13 cellular contexts compared by ENCODE assay signal in genomic region chr3:10495003-10495402, GRCh38. TPM values are rescaled to one million over a fixed set of nuclear protein-coding genes. Genes with fewer than 3 reads are reported as not detected.
A peak's percentile ranks its signal among the peaks of the same experiment; 100 is the strongest.
DNase-seq lines count a peak whose midpoint lies in the region; ATAC-seq and TF ChIP-seq lines count a peak whose summit lies in the region.
"Had no signal": no experiment of that assay in that cellular context is flagged by ENCODE, and none has a peak within 500 bp of the region (broad histone marks: within the 10 kb centered on the region; RNA-seq: fewer than 3 reads in every experiment).

No MANE protein-coding gene starts in this region.

- TF ChIP-seq CTCF in mammary epithelial cell (conservative IDR thresholded peaks at IDR 0.05 in 1 of 2, IDR thresholded peaks at IDR 0.05 in 1 of 2; ENCODE audit: extremely low read depth in 1 of 2, insufficient read depth in 1 of 2, low read depth in 1 of 2, low read length in 2 of 2) (no peak), liver (IDR thresholded peaks at IDR 0.05; ENCODE audit: low read depth, low read length, missing input control) (no peak), mesothelial cell of epicardium (IDR thresholded peaks at IDR 0.05; ENCODE audit: unreplicated experiment) (no peak)

- ATAC-seq in activated CD8-positive, alpha-beta memory T cell treated with anti-CD3 and anti-CD28 coated beads, Interleukin-2, amount 10 ng/mL, durations not matched to agents 7 days and 5 days = no peak
- ATAC-seq in GM18870 (IDR thresholded peaks at IDR 0.05; ENCODE audit: unreplicated experiment) = no peak

- peaks cover 4% of the 10 kb centered on the region for H3K27me3 ChIP-seq in mammary epithelial cell (ENCODE audit: insufficient read depth, low read length)
- no peaks in the 10 kb centered on the region for H3K27me3 ChIP-seq in liver (ENCODE audit: control insufficient read depth in 4 of 4, insufficient read depth in 4 of 4, low read length in 3 of 4)
- H3K27me3 ChIP-seq: uterus had no signal

- 44% methylated on average over 4 of the region's 4 CpGs for WGBS in mammary epithelial cell (ENCODE audit: low coverage, missing lambda C conversion rate)
- whole genome bisulfite sequencing in liver = 15% methylated on average over 4 of the region's 4 CpGs

- H3K4me1 ChIP-seq in mammary epithelial cell (ENCODE audit: insufficient read depth, low read length) = no peaks in the 10 kb centered on the region
- peaks cover 19 to 82% (median 58%) of the 10 kb centered on the region in 4 donors for H3K4me1 ChIP-seq in liver (ENCODE audit: control insufficient read depth in 4 of 4, insufficient read depth in 4 of 4, low read length in 3 of 4)
- H3K4me1 ChIP-seq: uterus had no signal

- H3K27ac ChIP-seq in mammary epithelial cell (ENCODE audit: insufficient read depth, low read depth, low read length) (no peak overlapping the region), liver (ENCODE audit: low read depth in 1 of 2, low read length in 2 of 2) (peak overlapping the region; percentile 80 to 91)
- H3K27ac ChIP-seq: uterus had no signal

- H3K4me1 Mint-ChIP-seq in activated CD8-positive, alpha-beta memory T cell treated with anti-CD3 and anti-CD28 coated beads, Interleukin-2, amount 10 ng/mL, durations not matched to agents 7 days and 5 days = no peaks in the 10 kb centered on the region
- no peaks in the 10 kb centered on the region for H3K4me1 Mint-ChIP-seq in mesothelial cell of epicardium

- H3K36me3 ChIP-seq in mammary epithelial cell (ENCODE audit: insufficient read depth, low read length) = no peaks in the 10 kb centered on the region
- H3K36me3 ChIP-seq in liver (ENCODE audit: control insufficient read depth in 4 of 4, insufficient read depth in 3 of 4, low read depth in 1 of 4, low read length in 3 of 4) = no peaks in the 10 kb centered on the region
- H3K36me3 ChIP-seq: uterus had no signal

- H3K9me3 ChIP-seq in mammary epithelial cell (replicated peaks; ENCODE audit: insufficient read depth, low read length) (no peaks in the 10 kb centered on the region), liver (ENCODE audit: control insufficient read depth in 4 of 4, low read length in 3 of 4) (no peaks in the 10 kb centered on the region)
- H3K9me3 ChIP-seq: uterus had no signal

- peak; percentile 35 to 44 for TF ChIP-seq RAD21 in liver (IDR thresholded peaks at IDR 0.05)

- no peak overlapping the region for H3K9ac ChIP-seq in mammary epithelial cell (ENCODE audit: insufficient read depth, low read length)
- H3K9ac ChIP-seq in liver (ENCODE audit: low read depth in 1 of 2, low read length in 2 of 2) = peak overlapping the region in 1 of 2 donors; percentile 72

- H4K20me1 ChIP-seq in mammary epithelial cell (ENCODE audit: insufficient read depth, low read length) = no peaks in the 10 kb centered on the region

- H3K4me3 ChIP-seq in mammary epithelial cell (replicated peaks in 1 of 3; ENCODE audit: insufficient read depth in 1 of 3, low read depth in 2 of 3, low read length in 3 of 3) (no peak overlapping the region), liver (ENCODE audit: low read depth in 1 of 3, low read length in 3 of 3) (no peak overlapping the region)
- H3K4me3 ChIP-seq: uterus had no signal

- H3K9me3 Mint-ChIP-seq in activated CD8-positive, alpha-beta memory T cell treated with anti-CD3 and anti-CD28 coated beads, Interleukin-2, amount 10 ng/mL, durations not matched to agents 7 days and 5 days (ENCODE audit: low read depth) = no peaks in the 10 kb centered on the region
- no peaks in the 10 kb centered on the region for H3K9me3 Mint-ChIP-seq in mesothelial cell of epicardium
- H3K9me3 Mint-ChIP-seq: CD4-positive, alpha-beta T cell had no signal

- CTCF ChIA-PET in mammary epithelial cell (lab: Charles Lee; ENCODE audit: low non-redundant PET) = no interaction called here
- CTCF ChIA-PET in activated CD8-positive, alpha-beta memory T cell treated with anti-CD3 and anti-CD28 coated beads, Interleukin-2, amount 10 ng/mL, durations not matched to agents 7 days and 5 days (lab: Charles Lee) = no interaction called here

- intact Hi-C loops in mammary epithelial cell (cut with micrococcal nuclease) = no loop called here

- no peaks in the 10 kb centered on the region for H3K36me3 Mint-ChIP-seq in activated CD8-positive, alpha-beta memory T cell treated with anti-CD3 and anti-CD28 coated beads, Interleukin-2, amount 10 ng/mL, durations not matched to agents 7 days and 5 days
- H3K36me3 Mint-ChIP-seq in mesothelial cell of epicardium = no peaks in the 10 kb centered on the region

- in situ Hi-C loops in mammary epithelial cell (cut with MboI; ENCODE audit: low sequenced_read_pairs in 2 of 2) = no loop called here

- H2AFZ ChIP-seq in mammary epithelial cell (ENCODE audit: low read depth, low read length) = no peak overlapping the region

- no TSS peak for BruUV-seq in mammary epithelial cell (replicated peaks; lab: Mats Ljungman, UMichigan)

- H3K27ac Mint-ChIP-seq in activated CD8-positive, alpha-beta memory T cell treated with anti-CD3 and anti-CD28 coated beads, Interleukin-2, amount 10 ng/mL, durations not matched to agents 7 days and 5 days = no peak overlapping the region
- H3K27ac Mint-ChIP-seq in mesothelial cell of epicardium = no peak overlapping the region
- H3K27ac Mint-ChIP-seq: CD4-positive, alpha-beta T cell had no signal

- H3K79me2 ChIP-seq in mammary epithelial cell (ENCODE audit: insufficient read depth, low read length) = no peaks in the 10 kb centered on the region

- DNase-seq in COLO668 (lab: John Stamatoyannopoulos, UW; ENCODE audit: unreplicated experiment) (peak; percentile 1), LHCN-M2 (ENCODE audit: low read depth) (peak; percentile 18), mammary epithelial cell (peak; percentile 12), mesothelial cell of epicardium (ENCODE audit: low spot score in 2 of 2, unreplicated experiment in 2 of 2) (no peak)
- DNase-seq in activated CD8-positive, alpha-beta memory T cell treated with anti-CD3 and anti-CD28 coated beads, Interleukin-2, amount 10 ng/mL, durations not matched to agents 7 days and 5 days = no peak
- no peak for DNase-seq in activated CD4-positive, alpha-beta T cell treated with anti-CD3 and anti-CD28 coated beads, Interleukin-2, amount 50 U/mL, for 4 hours
- DNase-seq: activated CD8-positive, alpha-beta memory T cell treated with anti-CD3 and anti-CD28 coated beads for 24 hours; amygdala; CD4-positive, alpha-beta T cell; NCI-H2107; uterus had no signal

- dilution Hi-C loops in mammary epithelial cell (cut with HindIII; ENCODE audit: low sequenced_read_pairs) = no loop called here

- H3K4me3 Mint-ChIP-seq in activated CD8-positive, alpha-beta memory T cell treated with anti-CD3 and anti-CD28 coated beads, Interleukin-2, amount 10 ng/mL, durations not matched to agents 7 days and 5 days = no peak overlapping the region
- H3K4me3 Mint-ChIP-seq in mesothelial cell of epicardium = no peak overlapping the region
- H3K4me3 Mint-ChIP-seq: CD4-positive, alpha-beta T cell had no signal

- no peak overlapping the region for H3K4me2 ChIP-seq in mammary epithelial cell (ENCODE audit: insufficient read depth, low read depth, low read length)

- peaks cover 18% of the 10 kb centered on the region for H3K27me3 Mint-ChIP-seq in activated CD8-positive, alpha-beta memory T cell treated with anti-CD3 and anti-CD28 coated beads, Interleukin-2, amount 10 ng/mL, durations not matched to agents 7 days and 5 days
- peaks cover 45% of the 10 kb centered on the region for H3K27me3 Mint-ChIP-seq in mesothelial cell of epicardium (ENCODE audit: low read depth)
- H3K27me3 Mint-ChIP-seq: CD4-positive, alpha-beta T cell had no signal

TF ChIP-seq in liver, 16 proteins besides CTCF, POLR2A, EP300 and RAD21 (continues in another document):
- TF ChIP-seq YY1 (IDR thresholded peaks at IDR 0.05) = peak; percentile 54
- TF ChIP-seq REST (IDR thresholded peaks at IDR 0.05) = peak; percentile 96
- peak in 1 of 2 donors; percentile 47 for TF ChIP-seq EGR1 (IDR thresholded peaks at IDR 0.05; ENCODE audit: low read depth in 2 of 2)
- peak; percentile 71 for TF ChIP-seq SP1 (IDR thresholded peaks at IDR 0.05)
- TF ChIP-seq MAX (IDR thresholded peaks at IDR 0.05) = peak; percentile 81

RNA-seq across cellular contexts. Expression of gene ATP2B2, which starts 10.4 kb away (rescaled TPM):
- total RNA-seq in LHCN-M2 (2014; rRNA removed) (under 0.01 TPM in 1 of 2 replicates, not detected in the other), mammary epithelial cell (not detected), liver (10 to 100 TPM; 26.8 to 27.8 TPM), mesothelial cell of epicardium (not detected in 3 replicates)
- not detected for polyA plus RNA-seq in LHCN-M2 (2012)
- polyA plus RNA-seq in mammary epithelial cell (not detected), liver (10 to 100 TPM; 10.4 to 14.6 TPM)
- not detected for polyA minus RNA-seq in mammary epithelial cell
- not detected for total RNA-seq in activated CD8-positive, alpha-beta memory T cell treated with anti-CD3 and anti-CD28 coated beads, Interleukin-2, amount 10 ng/mL, durations not matched to agents 7 days and 5 days
- total RNA-seq: CD4-positive, alpha-beta T cell had no signal

Comparison
In these comparisons a context has a peak if more than half of its experiments do, and no peak if none do; other contexts are left out.
1. DNase-seq: peak in COLO668 (single experiment), LHCN-M2 (single experiment) and mammary epithelial cell (single experiment); none in activated CD8-positive, alpha-beta memory T cell treated with anti-CD3 and anti-CD28 coated beads, Interleukin-2, amount 10 ng/mL, durations not matched to agents 7 days and 5 days (single experiment), activated CD4-positive, alpha-beta T cell treated with anti-CD3 and anti-CD28 coated beads, Interleukin-2, amount 50 U/mL, for 4 hours (0 of 2) and mesothelial cell of epicardium (0 of 2).
2. RNA of gene ATP2B2, which starts 10.4 kb away (total RNA-seq): 26.8 to 27.8 TPM in liver; not detected in mammary epithelial cell, not detected in activated CD8-positive, alpha-beta memory T cell treated with anti-CD3 and anti-CD28 coated beads, Interleukin-2, amount 10 ng/mL, durations not matched to agents 7 days and 5 days, not detected in mesothelial cell of epicardium and under 0.01 TPM in LHCN-M2; every median in the first group is over 10 times any median in the second.